ENCODE assay signal across 11 cellular contexts in genomic region chr2:71455741-71456569, GRCh38. TPM values are rescaled to one million over a fixed set of nuclear protein-coding genes. Genes with fewer than 3 reads are reported as not detected.
DNase-seq lines count a peak whose midpoint lies in the region; ATAC-seq and TF ChIP-seq lines count a peak whose summit lies in the region.
"Had no signal": no experiment of that assay in that cellular context is flagged by ENCODE, and none has a peak within 500 bp of the region (broad histone marks: within the 10 kb centered on the region; RNA-seq: fewer than 3 reads in every experiment).

No MANE protein-coding gene starts in this region.

- H3K4me1 ChIP-seq in DND-41 (ENCODE audit: insufficient read depth, low read length) (no peaks in the 10 kb centered on the region), heart left ventricle (peaks cover 0 to 99% (median 88%) of the 10 kb centered on the region in 12 donors), prostate gland (replicated peaks) (peaks cover 5% of the 10 kb centered on the region)

- H3K9me3 Mint-ChIP-seq in nephron, result no peaks in the 10 kb centered on the region

- H3K27me3 ChIP-seq in DND-41 (ENCODE audit: insufficient read depth, low read length, poor library complexity) (no peaks in the 10 kb centered on the region), heart left ventricle (peaks cover 0 to 12% (median 0%) of the 10 kb centered on the region in 9 donors), prostate gland (replicated peaks; ENCODE audit: insufficient read depth) (peaks cover 3% of the 10 kb centered on the region)
- H3K27me3 ChIP-seq: pancreas had no signal

- no peak overlapping the region for H2AFZ ChIP-seq in DND-41 (ENCODE audit: low read depth, low read length)

- H3K36me3 Mint-ChIP-seq in nephron (ENCODE audit: low read depth), result no peaks in the 10 kb centered on the region

- peaks cover 35% of the 10 kb centered on the region for H3K27me3 Mint-ChIP-seq in nephron (ENCODE audit: low read depth)

- 26 to 35% (median 31%) methylated on average over 6 of the region's 6 CpGs for WGBS in heart left ventricle, 4 donors
- 59% methylated on average over 6 of the region's 6 CpGs for WGBS in prostate gland

- no peak for TF ChIP-seq POLR2A in heart left ventricle (IDR thresholded peaks at IDR 0.05)
- no peak for TF ChIP-seq POLR2A in prostate gland (IDR thresholded peaks at IDR 0.05)

- no peak overlapping the region for H3K4me2 ChIP-seq in DND-41 (ENCODE audit: insufficient read depth, low read length)

- ATAC-seq in DND-41 (ENCODE audit: insufficient read depth, low read depth) (0 out of 3 replicates have a peak, but pooled peaks have one; percentile 6), heart left ventricle (peak in 3 of 4 donors; percentile 13 to 36 (median 23)), GM21423 (IDR thresholded peaks at IDR 0.05; ENCODE audit: unreplicated experiment) (no peak), HG02970 (IDR thresholded peaks at IDR 0.05; ENCODE audit: low FRiP score, unreplicated experiment) (no peak), GM18519 (IDR thresholded peaks at IDR 0.05; ENCODE audit: low FRiP score, unreplicated experiment) (no peak)
- ATAC-seq: pancreas had no signal

- peak overlapping the region; percentile 19 to 82 (median 29) for H3K27ac Mint-ChIP-seq in nephron

- H3K9ac ChIP-seq in DND-41 (ENCODE audit: low read depth, low read length), result no peak overlapping the region

- H4K20me1 ChIP-seq in DND-41 (ENCODE audit: insufficient read depth, low read length), result no peaks in the 10 kb centered on the region

- H3K36me3 ChIP-seq in DND-41 (ENCODE audit: insufficient read depth, low read length) (no peaks in the 10 kb centered on the region), heart left ventricle (no peaks in the 10 kb centered on the region), prostate gland (no peaks in the 10 kb centered on the region)
- H3K36me3 ChIP-seq: pancreas had no signal

- H3K27ac ChIP-seq in DND-41 (ENCODE audit: low read length) (no peak overlapping the region), heart left ventricle (peak overlapping the region; percentile 47 to 92 (median 90)), prostate gland (peak overlapping the region in 1 of 2 donors; percentile 9)
- H3K27ac ChIP-seq: pancreas, SK-N-MC had no signal

- peak overlapping the region; percentile 48 to 71 (median 50) for H3K4me3 Mint-ChIP-seq in nephron

- TF ChIP-seq CTCF in DND-41 (IDR thresholded peaks at IDR 0.05; ENCODE audit: borderline replicate concordance, extremely low read depth, low read length, poor library complexity, severe bottlenecking) (no peak), heart left ventricle (IDR thresholded peaks at IDR 0.05) (no peak), nephron (IDR thresholded peaks at IDR 0.05; ENCODE audit: unreplicated experiment in 3 of 3) (no peak), prostate gland (IDR thresholded peaks at IDR 0.05) (no peak)

- intact Hi-C loops in heart left ventricle (cut with DNase I), result loop anchor here in 2 of 10 donors (10.0 kb wide), 1 partner anchor 231 kb away; the partner anchor contains the start of gene PAIP2B (in 2 of the 2)
- intact Hi-C loops in prostate gland (cut with DNase I), result loop anchor here (5.0 kb wide), 1 partner anchor 124 kb away; the partner anchor contains the start of gene ZNF638

- H3K4me3 ChIP-seq in DND-41 (ENCODE audit: low read depth in 1 of 2, low read length in 2 of 2) (no peak overlapping the region), heart left ventricle (no peak overlapping the region), prostate gland (no peak overlapping the region)
- H3K4me3 ChIP-seq: pancreas, SK-N-MC had no signal

- H3K4me1 Mint-ChIP-seq in nephron, result peaks cover 62% of the 10 kb centered on the region

- H3K9me3 ChIP-seq in DND-41 (ENCODE audit: insufficient read depth, low read length, severe bottlenecking) (no peaks in the 10 kb centered on the region), heart left ventricle (no peaks in the 10 kb centered on the region), prostate gland (no peaks in the 10 kb centered on the region)
- H3K9me3 ChIP-seq: pancreas had no signal

- no peaks in the 10 kb centered on the region for H3K79me2 ChIP-seq in DND-41 (ENCODE audit: insufficient read depth, low read length)

- no peak for DNase-seq in DND-41
- peak; percentile 42 for DNase-seq in NCI-H226
- peak; percentile 64 to 82 (median 67) for DNase-seq in heart left ventricle
- no peak for DNase-seq in prostate gland (ENCODE audit: low spot score)
- DNase-seq: NCI-H1105, pancreas had no signal

RNA-seq across cellular contexts. Expression of gene DYSF, which starts 2.6 kb away (rescaled TPM):
- total RNA-seq in heart left ventricle (10 to 100 TPM; 51.8 to 99.9 (median 80.4) TPM), prostate gland (1 to 10 TPM; 5.9 to 9.4 TPM)
- polyA plus RNA-seq in heart left ventricle, result 10 to 100 TPM; 25.5 to 33.6 TPM

Comparison
In these comparisons a context has a peak if more than half of its experiments do, and no peak if none do; other contexts are left out.
1. ATAC-seq: peak in DND-41 (single experiment) and heart left ventricle (3 of 4); none in GM21423 (single experiment), HG02970 (single experiment) and GM18519 (single experiment).
2. DNase-seq: peak in NCI-H226 (single experiment) and heart left ventricle (5 of 5); none in DND-41 (single experiment) and prostate gland (single experiment).
3. RNA of gene DYSF, which starts 2.6 kb away (total RNA-seq): 51.8 to 99.9 TPM in heart left ventricle; 5.9 to 9.4 TPM in prostate gland; every median in the first group is over 4 times any median in the second.